Comparison of ENCODE assay signal across 31 cellular contexts in genomic region chr4:90718926-90719325, GRCh38.
DNase-seq lines count a peak whose midpoint lies in the region; ATAC-seq, FAIRE-seq and TF ChIP-seq lines count a peak whose summit lies in the region.
"Had no signal": no experiment of that assay in that cellular context is flagged by ENCODE, and none has a peak within 500 bp of the region (broad histone marks: within the 10 kb centered on the region; RNA-seq: fewer than 3 reads in every experiment).

No MANE protein-coding gene starts in this region.

- no peak overlapping the region for H3K4me3 ChIP-seq in kidney (ENCODE audit: low read length in 2 of 2)
- H3K4me3 ChIP-seq: dorsolateral prefrontal cortex, ovary had no signal

- DNase-seq in ACHN (peak; percentile 86), NCI-H1092 (lab: John Stamatoyannopoulos, UW) (peak; percentile 36), NCI-H69 (lab: John Stamatoyannopoulos, UW) (peak; percentile 68), kidney (peak; percentile 84), H54 (ENCODE audit: insufficient read length, low spot score) (no peak), SW 1271 (lab: John Stamatoyannopoulos, UW) (no peak)
- no peak for DNase-seq in activated CD4-positive, alpha-beta T cell treated with anti-CD3 and anti-CD28 coated beads for 4 hours
- DNase-seq: activated CD4-positive, alpha-beta T cell treated with anti-CD3 and anti-CD28 coated beads for 36 hours; activated CD8-positive, alpha-beta memory T cell treated with anti-CD3 and anti-CD28 coated beads for 24 hours; activated T-cell treated with anti-CD3 and anti-CD28 coated beads for 4 hours; amygdala; BE2C; brain microvascular endothelial cell; CD8-positive, alpha-beta memory T cell; cerebellar nuclear complex; DMS 273 treated with DMSO at 0.1 percent for 48 hours; dorsolateral prefrontal cortex; EL; foreskin melanocyte; left colon; MV-4-11; NCI-H1694; NCI-H226; NK-92 treated with Interleukin-12 subunit alpha and Interleukin-12 subunit beta, amount 100 ng/mL, for 24 hours; ovary; PC-3 had no signal

- no peak for ATAC-seq in HG03439 (IDR thresholded peaks at IDR 0.05; ENCODE audit: unreplicated experiment)
- ATAC-seq: activated CD4-positive, alpha-beta T cell treated with anti-CD3 and anti-CD28 coated beads for 36 hours; activated naive CD4-positive, alpha-beta T cell treated with anti-CD3 and anti-CD28 coated beads, Interleukin-2, amount 50 U/mL, for 72 hours; left colon; PC-3; stimulated activated effector memory CD8-positive, alpha-beta T cell treated with anti-CD3 and anti-CD28 coated beads, Interleukin-12 subunit alpha, Interleukin-12 subunit beta, amount 100 ng/mL, for 72 hours had no signal

- FAIRE-seq in kidney (lab: Jason Lieb, UNC) (no peak), H54 (lab: Jason Lieb, UNC) (no peak)
- FAIRE-seq: endometrium, GM18507 had no signal

- TF ChIP-seq POLR2A in H54 (IDR thresholded peaks at IDR 0.05; ENCODE audit: low read depth, low read length) = no peak

- H3K9me3 ChIP-seq in kidney (ENCODE audit: control insufficient read depth in 1 of 2, low read length in 2 of 2) = no peaks in the 10 kb centered on the region
- H3K9me3 ChIP-seq: BE2C, ovary had no signal

- H3K9ac ChIP-seq in kidney (ENCODE audit: low read length in 2 of 2) = no peak overlapping the region

- in situ Hi-C loops in ACHN (cut with HindIII; ENCODE audit: low pct_ligation_motif_present, low pct_unique_long_range_greater_than_20kb, low sequenced_read_pairs) = no loop called here

- H3K4me1 ChIP-seq in kidney (ENCODE audit: control insufficient read depth in 1 of 2, insufficient read depth in 1 of 2, low read depth in 1 of 2, low read length in 2 of 2) = peaks cover 0 to 3% of the 10 kb centered on the region in 2 donors
- H3K4me1 ChIP-seq: BE2C had no signal

- H3K36me3 ChIP-seq in kidney (ENCODE audit: control insufficient read depth in 1 of 2, insufficient read depth in 2 of 2, low read length in 2 of 2) = no peaks in the 10 kb centered on the region
- H3K36me3 ChIP-seq: BE2C, brain microvascular endothelial cell, ovary had no signal

- TF ChIP-seq CTCF in kidney (IDR thresholded peaks at IDR 0.05; ENCODE audit: borderline replicate concordance, extremely low read depth, insufficient read depth) = no peak

- no peak overlapping the region for H3K27ac ChIP-seq in kidney (ENCODE audit: low read depth in 2 of 2, low read length in 2 of 2)
- H3K27ac ChIP-seq: brain microvascular endothelial cell, dorsolateral prefrontal cortex, ovary had no signal

- intact Hi-C loops in kidney (cut with DNase I) = no loop called here

Comparison
In these comparisons a context has a peak if more than half of its experiments do, and no peak if none do; other contexts are left out.
1. DNase-seq: peak in ACHN (single experiment), NCI-H1092 (single experiment), NCI-H69 (single experiment) and kidney (single experiment); none in H54 (single experiment), SW 1271 (0 of 2) and activated CD4-positive, alpha-beta T cell treated with anti-CD3 and anti-CD28 coated beads for 4 hours (0 of 2).